ENCODE assay signal across 29 cellular contexts in the genomic region with DNA sequence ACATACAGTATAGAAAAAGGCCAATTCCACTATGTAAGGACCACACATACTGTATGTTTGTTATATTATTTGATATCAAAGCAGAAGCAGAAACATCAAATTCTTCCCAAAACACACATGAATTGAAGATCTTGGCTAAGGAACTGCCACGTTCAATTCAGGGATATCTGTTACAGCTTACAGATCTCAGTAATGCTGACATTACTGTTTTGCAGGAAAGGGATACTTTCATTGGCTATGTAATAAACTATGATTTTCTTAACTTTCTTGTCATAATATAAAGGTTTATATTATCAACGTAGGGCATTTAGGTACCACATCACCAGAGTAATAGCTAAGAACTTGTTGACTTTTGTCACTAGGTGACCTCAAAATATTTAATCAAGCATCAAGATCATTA.
"Had no signal": no experiment of that assay in that cellular context is flagged by ENCODE, and none has a peak within 500 bp of the region (broad histone marks: within the 10 kb centered on the region; RNA-seq: fewer than 3 reads in every experiment).

No MANE protein-coding gene starts in this region.

- H3K27ac Mint-ChIP-seq: dendritic cell treated with granulocyte-macrophage colony-stimulating factor and Interleukin-4, amounts not matched to agents 40 ng/mL and 50 ng/mL, for 4 days; effector memory CD8-positive, alpha-beta T cell; endodermal cell had no signal

- H3K27me3 Mint-ChIP-seq: dendritic cell treated with granulocyte-macrophage colony-stimulating factor and Interleukin-4, amounts not matched to agents 40 ng/mL and 50 ng/mL, for 4 days; effector memory CD8-positive, alpha-beta T cell had no signal

- ATAC-seq: effector memory CD8-positive, alpha-beta T cell; esophagus mucosa; foreskin keratinocyte; gastrocnemius medialis; gastroesophageal sphincter; heart left ventricle; heart right ventricle had no signal

- H3K4me2 ChIP-seq: hepatocyte had no signal

- H3K9me3 Mint-ChIP-seq: dendritic cell treated with granulocyte-macrophage colony-stimulating factor and Interleukin-4, amounts not matched to agents 40 ng/mL and 50 ng/mL, for 4 days; endodermal cell had no signal

- H3K27ac ChIP-seq: colonic mucosa, coronary artery, dorsolateral prefrontal cortex, epithelial cell of prostate, esophagus muscularis mucosa, esophagus squamous epithelium, foreskin keratinocyte, gastrocnemius medialis, gastroesophageal sphincter, heart left ventricle, heart right ventricle, hepatocyte had no signal

- H3K4me3 Mint-ChIP-seq: dendritic cell treated with granulocyte-macrophage colony-stimulating factor and Interleukin-4, amounts not matched to agents 40 ng/mL and 50 ng/mL, for 4 days; effector memory CD8-positive, alpha-beta T cell; endodermal cell had no signal

- H3K36me3 ChIP-seq: colonic mucosa, esophagus muscularis mucosa, esophagus squamous epithelium, gastrocnemius medialis, gastroesophageal sphincter, heart left ventricle, heart right ventricle had no signal

- H3K79me2 ChIP-seq: hepatocyte had no signal

- H2AFZ ChIP-seq: hepatocyte had no signal

- H3K27me3 ChIP-seq: colonic mucosa, esophagus muscularis mucosa, esophagus squamous epithelium, foreskin keratinocyte, gastrocnemius medialis, gastroesophageal sphincter had no signal

- FAIRE-seq: endometrium, endothelial cell of umbilical vein, frontal cortex had no signal

- DNase-seq: colonic mucosa; cortex of kidney; dermis blood vessel endothelial cell; dorsolateral prefrontal cortex; effector CD4-positive, alpha-beta T cell; effector CD8-positive, alpha-beta T cell; effector memory CD4-positive, alpha-beta T cell; effector memory CD8-positive, alpha-beta T cell; endodermal cell; erythroblast; esophagus squamous epithelium; foreskin fibroblast; foreskin keratinocyte; foreskin melanocyte; gastrocnemius medialis; glutamatergic neuron; head of caudate nucleus; heart left ventricle; heart right ventricle had no signal

- H3K4me1 ChIP-seq: colonic mucosa, esophagus muscularis mucosa, esophagus squamous epithelium, foreskin keratinocyte, gastrocnemius medialis, gastroesophageal sphincter had no signal

- H3K9me3 ChIP-seq: colonic mucosa, esophagus muscularis mucosa, esophagus squamous epithelium, gastrocnemius medialis, gastroesophageal sphincter, heart left ventricle, heart right ventricle had no signal

- H3K4me3 ChIP-seq: colonic mucosa, coronary artery, dorsolateral prefrontal cortex, esophagus muscularis mucosa, esophagus squamous epithelium, gastrocnemius medialis, gastroesophageal sphincter, heart left ventricle, heart right ventricle, hepatocyte had no signal
